Comparison of ENCODE assay signal across 9 cellular contexts in the genomic region with DNA sequence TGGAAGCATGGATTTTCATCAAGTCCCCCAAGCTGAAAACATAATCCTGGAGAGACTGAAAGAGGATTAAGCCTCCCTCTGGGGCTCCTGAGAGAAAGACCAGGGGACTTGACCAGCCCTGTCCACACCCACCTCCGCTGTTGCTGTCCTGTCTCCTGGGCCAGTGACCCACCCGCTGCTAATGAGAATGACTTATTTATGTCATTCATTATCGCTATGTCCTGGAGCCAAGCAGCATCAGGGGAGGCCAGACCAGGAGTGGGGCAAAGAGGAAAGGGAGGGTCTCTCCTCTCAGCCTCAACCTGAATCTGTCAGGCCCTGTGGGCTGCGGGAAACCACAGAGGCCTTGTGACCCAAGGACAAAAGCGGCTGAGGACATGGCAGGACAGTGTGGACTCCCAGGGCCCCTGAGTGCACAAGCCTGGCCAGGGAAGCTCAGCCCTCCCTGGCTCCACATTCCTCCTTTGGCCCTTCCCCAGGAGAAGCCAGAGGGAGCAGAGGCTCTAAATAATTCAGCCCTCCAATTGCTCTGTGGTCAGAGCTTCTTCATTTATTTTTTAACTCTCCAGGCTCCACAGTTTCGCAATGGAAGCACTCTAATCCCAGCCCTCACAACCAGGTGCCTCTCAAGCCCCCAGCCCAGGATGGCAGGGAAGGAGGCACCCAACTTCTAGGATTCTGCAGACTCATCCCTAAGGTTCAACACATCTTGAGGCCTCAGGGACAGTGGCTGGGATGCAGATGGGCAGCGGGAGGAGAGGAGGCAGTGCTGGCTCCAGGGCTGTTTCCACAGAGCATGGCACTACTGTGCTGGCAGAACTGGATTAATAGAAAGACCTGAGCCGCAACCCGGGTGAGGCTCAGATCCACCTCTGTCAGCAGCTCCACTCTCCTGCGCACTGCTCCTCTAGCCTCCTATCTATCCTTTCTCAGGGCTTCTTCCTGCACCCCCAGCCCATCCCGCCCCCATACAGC. TPM values are rescaled to one million over a fixed set of nuclear protein-coding genes. Genes with fewer than 3 reads are reported as not detected.
DNase-seq lines count a peak whose midpoint lies in the region; TF ChIP-seq lines count a peak whose summit lies in the region.
"Had no signal": no experiment of that assay in that cellular context is flagged by ENCODE, and none has a peak within 500 bp of the region (broad histone marks: within the 10 kb centered on the region; RNA-seq: fewer than 3 reads in every experiment).

No MANE protein-coding gene starts in this region.

- no peaks in the 10 kb centered on the region for H3K27me3 ChIP-seq in mucosa of stomach (ENCODE audit: control insufficient read depth, insufficient read depth, low read length)

- no peaks in the 10 kb centered on the region for H3K9me3 ChIP-seq in mucosa of stomach (ENCODE audit: control insufficient read depth, low read length)

- H3K36me3 ChIP-seq in mucosa of stomach (ENCODE audit: control insufficient read depth, insufficient read depth, low read length): no peaks in the 10 kb centered on the region

- H3K4me3 ChIP-seq in mucosa of stomach (ENCODE audit: low read length): no peak overlapping the region

- H3K9me3 Mint-ChIP-seq in endothelial cell (ENCODE audit: unreplicated experiment): no peaks in the 10 kb centered on the region

- H3K4me3 Mint-ChIP-seq in endothelial cell (ENCODE audit: unreplicated experiment): no peak overlapping the region
- H3K4me3 Mint-ChIP-seq: activated naive CD8-positive, alpha-beta T cell had no signal

- H3K9ac ChIP-seq in mucosa of stomach (ENCODE audit: low read length): peak overlapping the region; percentile 46

- TF ChIP-seq CTCF in endothelial cell (IDR thresholded peaks at IDR 0.05; ENCODE audit: unreplicated experiment): no peak

- peaks cover 12% of the 10 kb centered on the region for H3K4me1 Mint-ChIP-seq in endothelial cell (ENCODE audit: unreplicated experiment)

- H3K27ac Mint-ChIP-seq in endothelial cell (ENCODE audit: unreplicated experiment): peak overlapping the region; percentile 91
- H3K27ac Mint-ChIP-seq: activated naive CD8-positive, alpha-beta T cell had no signal

- DNase-seq in A172 (ENCODE audit: low spot score): peak; percentile 35
- DNase-seq in NCI-H748 treated with DMSO at 0.1 percent for 48 hours (lab: John Stamatoyannopoulos, UW): peak; percentile 53
- peak; percentile 19 for DNase-seq in endothelial cell (ENCODE audit: low spot score)
- no peak for DNase-seq in ACHN
- no peak for DNase-seq in activated CD4-positive, alpha-beta T cell treated with anti-CD3 and anti-CD28 coated beads, Interleukin-2, amount 50 U/mL, for 48 hours
- no peak for DNase-seq in stimulated activated CD4-positive, alpha-beta T cell treated with anti-CD3 and anti-CD28 coated beads, Interleukin-4, amount 100 ng/mL, for 24 hours
- no peak for DNase-seq in SHP77 (lab: John Stamatoyannopoulos, UW)

- peaks cover 7% of the 10 kb centered on the region for H3K27me3 Mint-ChIP-seq in endothelial cell (ENCODE audit: unreplicated experiment)
- H3K27me3 Mint-ChIP-seq: activated naive CD8-positive, alpha-beta T cell had no signal

- in situ Hi-C loops in ACHN (cut with HindIII; ENCODE audit: low pct_ligation_motif_present, low pct_unique_long_range_greater_than_20kb, low sequenced_read_pairs): no loop called here

- H3K4me1 ChIP-seq in mucosa of stomach (ENCODE audit: control insufficient read depth, insufficient read depth, low read length): peaks cover 55% of the 10 kb centered on the region

- H3K36me3 Mint-ChIP-seq in endothelial cell (ENCODE audit: low read depth, unreplicated experiment): peaks cover 4% of the 10 kb centered on the region
- H3K36me3 Mint-ChIP-seq: activated naive CD8-positive, alpha-beta T cell had no signal

RNA-seq across cellular contexts. Expression of a gene that starts 19.1 kb away (rescaled TPM):
- total RNA-seq in A172 (2014; rRNA removed; shearing (Covaris generic)): 8.0 and 11.6 TPM in 2 replicates
- 13.3 TPM for total RNA-seq in endothelial cell (ENCODE audit: unreplicated experiment)

RNA-seq across cellular contexts. Expression of a gene that starts 51.9 kb away (rescaled TPM):
- total RNA-seq in A172 (2014; rRNA removed; shearing (Covaris generic)): 43.4 and 50.5 TPM in 2 replicates
- 43.7 TPM for total RNA-seq in endothelial cell (ENCODE audit: unreplicated experiment)

Comparison
In these comparisons a context has a peak if more than half of its experiments do, and no peak if none do; other contexts are left out.
1. DNase-seq: peak in A172 (single experiment), NCI-H748 treated with DMSO at 0.1 percent for 48 hours (single experiment) and endothelial cell (single experiment); none in ACHN (single experiment), activated CD4-positive, alpha-beta T cell treated with anti-CD3 and anti-CD28 coated beads, Interleukin-2, amount 50 U/mL, for 48 hours (0 of 2), stimulated activated CD4-positive, alpha-beta T cell treated with anti-CD3 and anti-CD28 coated beads, Interleukin-4, amount 100 ng/mL, for 24 hours (single experiment) and SHP77 (0 of 2).